Comparison of ENCODE assay signal across 11 cellular contexts in the genomic region with DNA sequence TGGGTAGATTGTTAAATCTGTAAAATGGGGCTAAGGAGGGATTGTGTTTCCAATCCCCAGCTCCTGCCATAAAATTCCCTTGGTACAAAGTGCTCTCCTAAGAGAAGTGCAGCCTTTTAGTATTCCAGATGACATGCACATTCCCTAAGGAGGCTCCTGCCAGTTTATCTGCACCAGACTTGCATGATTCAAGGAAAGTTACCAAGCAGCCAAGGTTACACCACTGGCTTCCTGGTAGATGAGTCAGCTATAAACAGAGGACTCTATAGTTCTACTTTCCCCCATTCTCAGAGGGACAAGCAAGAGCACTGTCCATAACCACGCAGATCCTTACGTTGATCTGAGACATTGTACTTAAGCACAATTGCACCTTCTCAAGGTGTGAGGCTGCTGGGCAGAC. TPM values are rescaled to one million over a fixed set of nuclear protein-coding genes. Genes with fewer than 3 reads are reported as not detected.
DNase-seq lines count a peak whose midpoint lies in the region; ATAC-seq and TF ChIP-seq lines count a peak whose summit lies in the region.
"Had no signal": no experiment of that assay in that cellular context is flagged by ENCODE, and none has a peak within 500 bp of the region (broad histone marks: within the 10 kb centered on the region; RNA-seq: fewer than 3 reads in every experiment).

No MANE protein-coding gene starts in this region.

- peaks cover 5% of the 10 kb centered on the region for H3K36me3 Mint-ChIP-seq in MCF 10A (ENCODE audit: insufficient read depth, unreplicated experiment)
- H3K36me3 Mint-ChIP-seq in activated naive CD8-positive, alpha-beta T cell treated with anti-CD3 and anti-CD28 coated beads for 36 hours = no peaks in the 10 kb centered on the region

- H3K4me1 Mint-ChIP-seq in MCF 10A (ENCODE audit: insufficient read depth, unreplicated experiment) = peaks cover 12% of the 10 kb centered on the region
- peaks cover 3% of the 10 kb centered on the region for H3K4me1 Mint-ChIP-seq in activated naive CD8-positive, alpha-beta T cell treated with anti-CD3 and anti-CD28 coated beads for 36 hours

- H3K27me3 Mint-ChIP-seq in MCF 10A (ENCODE audit: insufficient read depth, unreplicated experiment) = peaks cover 8% of the 10 kb centered on the region
- peaks cover 42% of the 10 kb centered on the region for H3K27me3 Mint-ChIP-seq in activated naive CD8-positive, alpha-beta T cell treated with anti-CD3 and anti-CD28 coated beads for 36 hours

- no peaks in the 10 kb centered on the region for H3K9me3 Mint-ChIP-seq in MCF 10A (ENCODE audit: unreplicated experiment)
- no peaks in the 10 kb centered on the region for H3K9me3 Mint-ChIP-seq in activated naive CD8-positive, alpha-beta T cell treated with anti-CD3 and anti-CD28 coated beads for 36 hours

- TF ChIP-seq CTCF in AG10803 (conservative IDR thresholded peaks at IDR 0.05; ENCODE audit: low read length) (no peak), MCF 10A (IDR thresholded peaks at IDR 0.05; ENCODE audit: unreplicated experiment) (no peak)

- POLR2A ChIA-PET in MCF 10A (lab: Yijun Ruan, JAX) = interaction anchor here (0.6 to 0.9 kb wide), 2 partner anchors 20 to 71 kb away, joined by 3 read pairs; a partner anchor contains a TSS

- H3K27ac Mint-ChIP-seq in MCF 10A (ENCODE audit: low read depth, unreplicated experiment) = no peak overlapping the region
- no peak overlapping the region for H3K27ac Mint-ChIP-seq in activated naive CD8-positive, alpha-beta T cell treated with anti-CD3 and anti-CD28 coated beads for 36 hours

- no TSS peak for BruUV-seq in MCF 10A (replicated peaks; lab: Mats Ljungman, UMichigan)

- no peak for ATAC-seq in HG03565 (IDR thresholded peaks at IDR 0.05; ENCODE audit: unreplicated experiment)

- H3K4me3 Mint-ChIP-seq in MCF 10A (ENCODE audit: unreplicated experiment) = no peak overlapping the region
- H3K4me3 Mint-ChIP-seq in activated naive CD8-positive, alpha-beta T cell treated with anti-CD3 and anti-CD28 coated beads for 36 hours = no peak overlapping the region

- intact Hi-C loops in MCF 10A (cut with micrococcal nuclease) = no loop called here

- no peak overlapping the region for H3K4me3 ChIP-seq in AG10803 (ENCODE audit: low read length)

- peak; percentile 96 for DNase-seq in AG10803 (ENCODE audit: low read depth)
- peak; percentile 91 for DNase-seq in M059J (ENCODE audit: low read depth)
- DNase-seq in MCF 10A (ENCODE audit: unreplicated experiment) = peak; percentile 78
- peak; percentile 91 for DNase-seq in kidney tubule cell (ENCODE audit: low spot score)
- no peak for DNase-seq in stimulated activated CD4-positive, alpha-beta T cell treated with anti-CD3 and anti-CD28 coated beads, Interleukin-4, amount 100 ng/mL, for 4 hours
- no peak for DNase-seq in activated naive CD8-positive, alpha-beta T cell treated with anti-CD3 and anti-CD28 coated beads for 36 hours
- DNase-seq in HK-2 (ENCODE audit: unreplicated experiment) = no peak
- DNase-seq: activated CD4-positive, alpha-beta T cell treated with anti-CD3 and anti-CD28 coated beads, Interleukin-2, amount 50 U/mL, for 1 hour; amniotic stem cell; MV-4-11 had no signal

- CTCF ChIA-PET in MCF 10A (lab: Yijun Ruan, JAX) = interaction anchor here (0.6 to 3.5 kb wide), 6 partner anchors 13 to 152 kb away, joined by 3 to 12 read pairs (median 4); no protein-coding TSS in a partner anchor

RNA-seq across cellular contexts. Expression of a gene that starts 1.9 kb away (rescaled TPM):
- 0.10 TPM in 1 of 2 replicates, not detected in the other for total RNA-seq in M059J (2014; rRNA removed; shearing (Covaris generic))
- 0.23 TPM in 1 of 2 replicates, not detected in the other for total RNA-seq in MCF 10A (2022)
- not detected for total RNA-seq in activated naive CD8-positive, alpha-beta T cell treated with anti-CD3 and anti-CD28 coated beads for 36 hours

Comparison
In these comparisons a context has a peak if more than half of its experiments do, and no peak if none do; other contexts are left out.
1. DNase-seq: peak in AG10803 (single experiment), M059J (single experiment), MCF 10A (single experiment) and kidney tubule cell (single experiment); none in stimulated activated CD4-positive, alpha-beta T cell treated with anti-CD3 and anti-CD28 coated beads, Interleukin-4, amount 100 ng/mL, for 4 hours (0 of 2), activated naive CD8-positive, alpha-beta T cell treated with anti-CD3 and anti-CD28 coated beads for 36 hours (single experiment) and HK-2 (single experiment).